In genomic region chr22:39072581-39072981, GRCh38 we compare ENCODE assay signal across 10 cellular contexts. TPM values are rescaled to one million over a fixed set of nuclear protein-coding genes. Genes with fewer than 3 reads are reported as not detected.
DNase-seq lines count a peak whose midpoint lies in the region; ATAC-seq, FAIRE-seq and TF ChIP-seq lines count a peak whose summit lies in the region.
"Not testable (repeated sequence)": the region's sequence is repeated elsewhere in the genome, so short reads cannot be mapped to it uniquely, and the experiment has no call there.
"Had no signal": no experiment of that assay in that cellular context is flagged by ENCODE, and none has a peak within 500 bp of the region (broad histone marks: within the 10 kb centered on the region; RNA-seq: fewer than 3 reads in every experiment).

No MANE protein-coding gene starts in this region.

- H3K27me3 ChIP-seq in SU-DHL-6 (ENCODE audit: low read length) = not testable (repeated sequence)

- H3K27ac Mint-ChIP-seq in CD14-positive monocyte = peak overlapping the region; percentile 66 to 92 (median 90)

- H3K4me3 ChIP-seq in SU-DHL-6 (ENCODE audit: insufficient read depth, low read length, poor library complexity, severe bottlenecking) = peak overlapping the region; percentile 39

- H3K9me2 ChIP-seq in SU-DHL-6 (replicated peaks; ENCODE audit: insufficient read depth, low read length) = not testable (repeated sequence)

- not testable (repeated sequence) for DNase-seq in CD14-positive monocyte (ENCODE audit: low spot score); GM19239 (ENCODE audit: insufficient read length, low spot score)
- DNase-seq in NAMALWA (ENCODE audit: low spot score) (peak; percentile 74), pons (ENCODE audit: low spot score) (peak; percentile 3)

- H3K36me3 ChIP-seq in SU-DHL-6 (ENCODE audit: low read length) = not testable (repeated sequence)

- H3K36me3 Mint-ChIP-seq in CD14-positive monocyte = not testable (repeated sequence)

- peak overlapping the region in 1 of 2 donors; percentile 70 for H3K4me3 Mint-ChIP-seq in CD14-positive monocyte

- H3K4me1 Mint-ChIP-seq in CD14-positive monocyte = peaks cover 21% of the 10 kb centered on the region

- peaks cover 84% of the 10 kb centered on the region for H3F3A ChIP-seq in SU-DHL-6 (ENCODE audit: insufficient read depth)

- H3K79me2 ChIP-seq in SU-DHL-6 (ENCODE audit: insufficient read depth, low read length) = not testable (repeated sequence)

- not testable (repeated sequence) for H3K9me3 ChIP-seq in SU-DHL-6 (ENCODE audit: insufficient read depth, low read length)

- FAIRE-seq in GM19239 (lab: Jason Lieb, UNC) = peak; percentile 88

- not testable (repeated sequence) for H2AFZ ChIP-seq in SU-DHL-6 (ENCODE audit: low read depth, low read length, severe bottlenecking)

- intact Hi-C loops in CD14-positive monocyte (cut with micrococcal nuclease) = not testable (repeated sequence)

- ATAC-seq in GM18511 (IDR thresholded peaks at IDR 0.05; ENCODE audit: unreplicated experiment) = peak; percentile 36
- ATAC-seq in HG03175 (IDR thresholded peaks at IDR 0.05; ENCODE audit: unreplicated experiment) = peak; percentile 51
- ATAC-seq in esophagus mucosa = peak; percentile 7

- H3K27ac ChIP-seq in SU-DHL-6 (ENCODE audit: low read depth, low read length) = peak overlapping the region; percentile 99

- H3K9ac ChIP-seq in SU-DHL-6 (ENCODE audit: low read length) = peak overlapping the region; percentile 69

- not testable (repeated sequence) for H3K9me3 Mint-ChIP-seq in CD14-positive monocyte

- not testable (repeated sequence) for H4K20me1 ChIP-seq in SU-DHL-6 (ENCODE audit: low read depth, low read length)

- peak overlapping the region; percentile 82 for H3K4me2 ChIP-seq in SU-DHL-6 (ENCODE audit: low read depth, low read length, poor library complexity, severe bottlenecking)

- TF ChIP-seq CTCF in CD14-positive monocyte (IDR thresholded peaks at IDR 0.05); SU-DHL-6 (IDR thresholded peaks at IDR 0.05; ENCODE audit: insufficient read depth, low read length, poor library complexity, severe bottlenecking): not testable (repeated sequence)

- not testable (repeated sequence) for H3K27me3 Mint-ChIP-seq in CD14-positive monocyte (ENCODE audit: low read depth in 3 of 3)

RNA-seq across cellular contexts. Expression of gene APOBEC3G, which starts 4.5 kb away (rescaled TPM):
- polyA plus RNA-seq in CD14-positive monocyte = 10 to 100 TPM; 64.5 to 73.6 TPM
- total RNA-seq in esophagus mucosa = 3.9 TPM

RNA-seq across cellular contexts. Expression of gene APOBEC3H, which starts 24.5 kb away (rescaled TPM):
- polyA plus RNA-seq in CD14-positive monocyte = not detected
- total RNA-seq in esophagus mucosa = not detected
- total RNA-seq: Daoy, GM23248 had no signal
- polyA plus RNA-seq: GM23248 had no signal

RNA-seq across cellular contexts. Expression of gene APOBEC3F, which starts 31.9 kb away (rescaled TPM):
- polyA plus RNA-seq in CD14-positive monocyte = 1 to 10 TPM; 4.4 to 8.0 TPM
- 3.1 TPM for total RNA-seq in esophagus mucosa

RNA-seq across cellular contexts. Expression of gene APOBEC3D, which starts 51.7 kb away (rescaled TPM):
- 1 to 10 TPM; 1.7 to 2.0 TPM for polyA plus RNA-seq in CD14-positive monocyte
- total RNA-seq in esophagus mucosa = 0.40 TPM

RNA-seq across cellular contexts. Expression of gene APOBEC3C, which starts 58.5 kb away (rescaled TPM):
- 10 to 100 TPM; 69.4 to 86.3 TPM for polyA plus RNA-seq in CD14-positive monocyte
- 29.8 TPM for total RNA-seq in esophagus mucosa
